8 cellular contexts compared by ENCODE assay signal in the genomic region with DNA sequence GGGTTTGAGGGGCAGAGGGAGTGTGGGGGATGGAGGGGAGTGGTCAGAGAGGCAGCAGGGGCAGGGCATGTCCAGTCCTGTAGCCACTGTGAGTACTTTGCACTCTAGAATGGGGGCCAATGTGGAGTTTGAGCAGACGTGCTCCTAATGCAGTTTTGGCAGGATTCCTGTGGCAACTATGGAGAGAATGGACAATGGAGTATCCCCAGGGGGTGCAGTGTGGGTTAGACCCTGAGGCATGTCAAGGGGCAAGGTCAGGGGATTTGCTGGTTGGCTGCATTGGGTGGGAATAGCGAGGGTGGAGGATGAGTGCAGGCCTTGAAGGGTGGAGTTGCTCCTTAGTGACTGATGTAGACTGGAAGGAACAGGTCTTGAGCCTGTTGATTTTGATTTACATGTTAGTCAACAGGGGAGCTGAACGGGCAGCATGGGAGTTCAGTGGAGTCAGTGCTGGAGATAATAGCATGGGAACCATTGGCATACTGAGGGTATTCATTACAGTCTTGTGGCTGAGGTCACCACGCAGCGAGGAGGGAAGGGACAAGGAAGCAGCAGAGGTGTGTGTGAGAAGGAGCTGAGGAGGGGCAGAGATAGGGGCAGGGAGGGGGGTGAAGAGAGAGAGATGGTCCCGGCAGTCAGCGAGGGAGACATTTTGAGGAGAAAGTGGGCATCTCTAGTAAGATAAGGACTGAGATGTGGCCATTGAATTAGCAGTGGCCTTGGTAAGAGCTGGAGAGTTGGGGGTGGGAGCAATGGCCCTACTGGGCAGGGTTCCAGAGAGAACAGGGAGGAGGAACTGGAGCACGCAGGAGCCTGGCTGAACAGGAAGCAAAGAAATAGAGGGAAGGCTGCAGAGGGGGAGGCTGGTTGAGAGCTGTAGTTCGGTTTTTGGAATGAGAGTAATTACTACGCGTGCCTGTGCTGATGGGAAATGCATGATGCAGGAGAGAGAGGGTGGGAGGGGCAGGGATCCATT.
DNase-seq lines count a peak whose midpoint lies in the region; ATAC-seq, FAIRE-seq and TF ChIP-seq lines count a peak whose summit lies in the region.

No MANE protein-coding gene starts in this region.

- no peak overlapping the region for H3K27ac ChIP-seq in small intestine (ENCODE audit: low read depth in 1 of 2, low read length in 1 of 2)

- no peak overlapping the region for H3K4me3 ChIP-seq in small intestine (ENCODE audit: low read depth in 1 of 2, low read length in 2 of 2)

- H3K4me1 Mint-ChIP-seq in chondrocyte (ENCODE audit: low read depth) = peaks cover 81% of the 10 kb centered on the region
- H3K4me1 Mint-ChIP-seq in memory B cell = peaks cover 48% of the 10 kb centered on the region

- H3K27me3 Mint-ChIP-seq in chondrocyte (ENCODE audit: low read depth) = no peaks in the 10 kb centered on the region
- no peaks in the 10 kb centered on the region for H3K27me3 Mint-ChIP-seq in memory B cell

- no peak for TF ChIP-seq CTCF in chondrocyte (IDR thresholded peaks at IDR 0.05)

- peak overlapping the region; percentile 71 for H3K27ac Mint-ChIP-seq in chondrocyte (ENCODE audit: unreplicated experiment)
- peak overlapping the region; percentile 75 for H3K27ac Mint-ChIP-seq in memory B cell

- H3K27me3 ChIP-seq in small intestine (ENCODE audit: control insufficient read depth in 2 of 2, insufficient read depth in 2 of 2, low read length in 2 of 2) = no peaks in the 10 kb centered on the region

- DNase-seq in Right ventricle myocardium inferior (ENCODE audit: missing footprints) (peak; percentile 69), cardiac septum (ENCODE audit: low spot score) (no peak), chondrocyte (ENCODE audit: low spot score) (no peak), memory B cell (ENCODE audit: low spot score in 2 of 2) (no peak), small intestine (no peak)
- no peak for DNase-seq in stimulated activated CD4-positive, alpha-beta T cell treated with anti-CD3 and anti-CD28 coated beads, Interleukin-4, amount 100 ng/mL, for 1 hour

- WGBS in small intestine, 3 donors = 73 to 82% (median 80%) methylated on average over 11 of the region's 11 CpGs

- intact Hi-C loops in Right ventricle myocardium inferior (cut with DNase I) = no loop called here
- intact Hi-C loops in cardiac septum (cut with DNase I) = loop anchor here (5.0 to 10.0 kb wide), 2 partner anchors 62 to 324 kb away; a partner anchor contains a TSS

- no peaks in the 10 kb centered on the region for H3K36me3 Mint-ChIP-seq in chondrocyte (ENCODE audit: low read depth)
- H3K36me3 Mint-ChIP-seq in memory B cell = peaks cover 10% of the 10 kb centered on the region

- H3K36me3 ChIP-seq in small intestine (ENCODE audit: control insufficient read depth in 2 of 2, insufficient read depth in 2 of 2, low read length in 2 of 2) = no peaks in the 10 kb centered on the region

- peaks cover 6 to 36% of the 10 kb centered on the region in 2 donors for H3K4me1 ChIP-seq in small intestine (ENCODE audit: control insufficient read depth in 2 of 2, insufficient read depth in 1 of 2, low read depth in 1 of 2, low read length in 1 of 2)

- no peak overlapping the region for H3K4me3 Mint-ChIP-seq in chondrocyte (ENCODE audit: unreplicated experiment)
- peak overlapping the region; percentile 7 for H3K4me3 Mint-ChIP-seq in memory B cell

- no peak for ATAC-seq in Right ventricle myocardium inferior
- no peak for ATAC-seq in memory B cell (ENCODE audit: low read depth)
- no peak for ATAC-seq in HG03354 (IDR thresholded peaks at IDR 0.05; ENCODE audit: poor library complexity, severe bottlenecking, unreplicated experiment)
- ATAC-seq in GM21360 (IDR thresholded peaks at IDR 0.05; ENCODE audit: unreplicated experiment) = no peak

- peaks cover 3% of the 10 kb centered on the region for H3K9me3 ChIP-seq in small intestine (ENCODE audit: control insufficient read depth, low read depth)

- H3K9me3 Mint-ChIP-seq in chondrocyte (ENCODE audit: low read depth) (peaks cover 5% of the 10 kb centered on the region), memory B cell (peaks cover 11% of the 10 kb centered on the region)

- no peak for FAIRE-seq in small intestine (lab: Jason Lieb, UNC)
